In genomic region chr1:24996456-24996855, GRCh38 we compare ENCODE assay signal across 22 cellular contexts.
DNase-seq lines count a peak whose midpoint lies in the region; ATAC-seq and TF ChIP-seq lines count a peak whose summit lies in the region.
"Had no signal": no experiment of that assay in that cellular context is flagged by ENCODE, and none has a peak within 500 bp of the region (broad histone marks: within the 10 kb centered on the region; RNA-seq: fewer than 3 reads in every experiment).

No MANE protein-coding gene starts in this region.

- no peak overlapping the region for H2AFZ ChIP-seq in OCI-LY1 (ENCODE audit: low read length)

- H3K27me3 ChIP-seq in OCI-LY1 (ENCODE audit: insufficient read depth, low read length): no peaks in the 10 kb centered on the region
- H3K27me3 ChIP-seq: vagina had no signal

- CTCF ChIA-PET in activated naive CD4-positive, alpha-beta T cell treated with anti-CD3 and anti-CD28 coated beads for 36 hours (lab: Charles Lee): interaction anchor here (0.7 to 1.8 kb wide), 4 partner anchors 11 to 38 kb away, joined by 3 to 4 read pairs (median 4); no protein-coding TSS in a partner anchor

- H3K4me3 Mint-ChIP-seq in activated naive CD4-positive, alpha-beta T cell treated with anti-CD3 and anti-CD28 coated beads for 36 hours: no peak overlapping the region
- H3K4me3 Mint-ChIP-seq in chondrocyte (ENCODE audit: unreplicated experiment): no peak overlapping the region
- H3K4me3 Mint-ChIP-seq in stimulated activated memory B cell treated with anti-CD40 and anti-IgM and Interleukin-4, amounts not matched to agents 10 μg/mL and 1 μg/mL and 100 μg/mL, for 72 hours: no peak overlapping the region
- no peak overlapping the region for H3K4me3 Mint-ChIP-seq in type B pancreatic cell

- no peak for TF ChIP-seq CTCF in OCI-LY1 (IDR thresholded peaks at IDR 0.05; ENCODE audit: low read length)
- TF ChIP-seq CTCF in chondrocyte (IDR thresholded peaks at IDR 0.05): no peak
- no peak for TF ChIP-seq CTCF in type B pancreatic cell (conservative IDR thresholded peaks at IDR 0.05)

- no peak overlapping the region for H3K4me3 ChIP-seq in OCI-LY1 (ENCODE audit: low read depth, low read length, poor library complexity, severe bottlenecking)
- H3K4me3 ChIP-seq: esophagus muscularis mucosa, prostate gland, vagina had no signal

- DNase-seq in activated naive CD4-positive, alpha-beta T cell treated with anti-CD3 and anti-CD28 coated beads for 36 hours: no peak
- DNase-seq in activated naive CD4-positive, alpha-beta T cell treated with anti-CD3 and anti-CD28 coated beads, Interleukin-2, amount 50 U/mL, for 16 hours: no peak
- peak; percentile 56 for DNase-seq in chondrocyte (ENCODE audit: low spot score)
- DNase-seq in type B pancreatic cell (ENCODE audit: extremely low spot score, unreplicated experiment): no peak
- DNase-seq: amniotic stem cell; caudate nucleus; DMS79; effector CD4-positive, alpha-beta T cell; left cardiac atrium; NCI-H146; NCI-H2171 treated with DMSO at 0.1 percent for 48 hours; NCI-H82; PC-3; substantia nigra had no signal

- H3K4me1 Mint-ChIP-seq in activated naive CD4-positive, alpha-beta T cell treated with anti-CD3 and anti-CD28 coated beads for 36 hours (ENCODE audit: low read depth): peaks cover 72% of the 10 kb centered on the region
- H3K4me1 Mint-ChIP-seq in chondrocyte (ENCODE audit: low read depth): peaks cover 8% of the 10 kb centered on the region
- H3K4me1 Mint-ChIP-seq in stimulated activated memory B cell treated with anti-CD40 and anti-IgM and Interleukin-4, amounts not matched to agents 10 μg/mL and 1 μg/mL and 100 μg/mL, for 72 hours: peaks cover 53% of the 10 kb centered on the region
- H3K4me1 Mint-ChIP-seq in type B pancreatic cell (ENCODE audit: unreplicated experiment): no peaks in the 10 kb centered on the region

- peaks cover 43% of the 10 kb centered on the region for H3K4me1 ChIP-seq in OCI-LY1 (ENCODE audit: insufficient read depth, low read length, severe bottlenecking)
- H3K4me1 ChIP-seq: esophagus muscularis mucosa, prostate gland, vagina had no signal

- no peak overlapping the region for H3K9ac ChIP-seq in OCI-LY1 (ENCODE audit: low read length)

- intact Hi-C loops in activated naive CD4-positive, alpha-beta T cell treated with anti-CD3 and anti-CD28 coated beads for 36 hours (cut with micrococcal nuclease): no loop called here

- peak overlapping the region; percentile 92 for H3K27ac ChIP-seq in OCI-LY1 (ENCODE audit: low read depth, low read length, poor library complexity, severe bottlenecking)
- H3K27ac ChIP-seq: esophagus muscularis mucosa, prostate gland, vagina had no signal

- H4K20me1 ChIP-seq in OCI-LY1 (ENCODE audit: insufficient read depth, low read length): no peaks in the 10 kb centered on the region

- H3F3A ChIP-seq in OCI-LY1 (ENCODE audit: insufficient read depth, low read length): no peaks in the 10 kb centered on the region

- H3K9me2 ChIP-seq in OCI-LY1 (ENCODE audit: low read depth, low read length): no peaks in the 10 kb centered on the region

- no peak for ATAC-seq in stimulated activated memory B cell treated with anti-CD40 and anti-IgM and Interleukin-4, amounts not matched to agents 10 μg/mL and 1 μg/mL and 100 μg/mL, for 72 hours
- ATAC-seq in GM21367 (IDR thresholded peaks at IDR 0.05; ENCODE audit: unreplicated experiment): no peak
- ATAC-seq in GM18502 (IDR thresholded peaks at IDR 0.05; ENCODE audit: poor library complexity, unreplicated experiment): no peak
- ATAC-seq: activated CD4-positive, CD25-positive, alpha-beta regulatory T cell treated with anti-CD3 and anti-CD28 coated beads, Interleukin-2, amount 50 U/mL, for 24 hours; left cardiac atrium; PC-3 had no signal

- H3K4me2 ChIP-seq in OCI-LY1 (ENCODE audit: low read length): no peak overlapping the region

- no peaks in the 10 kb centered on the region for H3K27me3 Mint-ChIP-seq in activated naive CD4-positive, alpha-beta T cell treated with anti-CD3 and anti-CD28 coated beads for 36 hours (ENCODE audit: low read depth)
- H3K27me3 Mint-ChIP-seq in chondrocyte (ENCODE audit: low read depth) (no peaks in the 10 kb centered on the region), type B pancreatic cell (peaks cover 9% of the 10 kb centered on the region)
- no peaks in the 10 kb centered on the region for H3K27me3 Mint-ChIP-seq in stimulated activated memory B cell treated with anti-CD40 and anti-IgM and Interleukin-4, amounts not matched to agents 10 μg/mL and 1 μg/mL and 100 μg/mL, for 72 hours

- H3K9me3 ChIP-seq in OCI-LY1 (ENCODE audit: low read length): no peaks in the 10 kb centered on the region
- H3K9me3 ChIP-seq: prostate gland, vagina had no signal

- no peaks in the 10 kb centered on the region for H3K9me3 Mint-ChIP-seq in activated naive CD4-positive, alpha-beta T cell treated with anti-CD3 and anti-CD28 coated beads for 36 hours
- peaks cover 8% of the 10 kb centered on the region for H3K9me3 Mint-ChIP-seq in chondrocyte (ENCODE audit: low read depth)
- peaks cover 7% of the 10 kb centered on the region for H3K9me3 Mint-ChIP-seq in stimulated activated memory B cell treated with anti-CD40 and anti-IgM and Interleukin-4, amounts not matched to agents 10 μg/mL and 1 μg/mL and 100 μg/mL, for 72 hours
- H3K9me3 Mint-ChIP-seq in type B pancreatic cell: no peaks in the 10 kb centered on the region

- no peaks in the 10 kb centered on the region for H3K79me2 ChIP-seq in OCI-LY1 (ENCODE audit: insufficient read depth, low read length)

- H3K36me3 ChIP-seq in OCI-LY1 (ENCODE audit: insufficient read depth, low read length): no peaks in the 10 kb centered on the region
- H3K36me3 ChIP-seq: esophagus muscularis mucosa, prostate gland, vagina had no signal

- H3K27ac Mint-ChIP-seq in activated naive CD4-positive, alpha-beta T cell treated with anti-CD3 and anti-CD28 coated beads for 36 hours: peak overlapping the region; percentile 32
- H3K27ac Mint-ChIP-seq in chondrocyte (ENCODE audit: unreplicated experiment) (no peak overlapping the region), type B pancreatic cell (no peak overlapping the region)
- peak overlapping the region; percentile 70 for H3K27ac Mint-ChIP-seq in stimulated activated memory B cell treated with anti-CD40 and anti-IgM and Interleukin-4, amounts not matched to agents 10 μg/mL and 1 μg/mL and 100 μg/mL, for 72 hours

- peaks cover 3% of the 10 kb centered on the region for H3K36me3 Mint-ChIP-seq in activated naive CD4-positive, alpha-beta T cell treated with anti-CD3 and anti-CD28 coated beads for 36 hours (ENCODE audit: low read depth)
- H3K36me3 Mint-ChIP-seq in chondrocyte (ENCODE audit: low read depth) (peaks cover 1% of the 10 kb centered on the region), type B pancreatic cell (no peaks in the 10 kb centered on the region)
- H3K36me3 Mint-ChIP-seq in stimulated activated memory B cell treated with anti-CD40 and anti-IgM and Interleukin-4, amounts not matched to agents 10 μg/mL and 1 μg/mL and 100 μg/mL, for 72 hours: peaks cover 8% of the 10 kb centered on the region

Comparison
In these comparisons a context has a peak if more than half of its experiments do, and no peak if none do; other contexts are left out.
1. H3K27ac Mint-ChIP-seq: peak in activated naive CD4-positive, alpha-beta T cell treated with anti-CD3 and anti-CD28 coated beads for 36 hours (single experiment) and stimulated activated memory B cell treated with anti-CD40 and anti-IgM and Interleukin-4, amounts not matched to agents 10 μg/mL and 1 μg/mL and 100 μg/mL, for 72 hours (single experiment); none in chondrocyte (single experiment) and type B pancreatic cell (single experiment).